21 cellular contexts compared by ENCODE assay signal in genomic region chr20:21291026-21291425, GRCh38. TPM values are rescaled to one million over a fixed set of nuclear protein-coding genes. Genes with fewer than 3 reads are reported as not detected.
DNase-seq lines count a peak whose midpoint lies in the region; ATAC-seq, FAIRE-seq and TF ChIP-seq lines count a peak whose summit lies in the region.
"Had no signal": no experiment of that assay in that cellular context is flagged by ENCODE, and none has a peak within 500 bp of the region (broad histone marks: within the 10 kb centered on the region; RNA-seq: fewer than 3 reads in every experiment).

No MANE protein-coding gene starts in this region.

- TF ChIP-seq CTCF in HepG2 (CRISPR knock-in tag; IDR thresholded peaks at IDR 0.05) (no peak), right lobe of liver (IDR thresholded peaks at IDR 0.05) (no peak), Panc1 (IDR thresholded peaks at IDR 0.05) (no peak)

- H3K4me1 ChIP-seq in HepG2 (ENCODE audit: insufficient read depth, low read length), result peaks cover 28% of the 10 kb centered on the region
- no peaks in the 10 kb centered on the region for H3K4me1 ChIP-seq in right lobe of liver
- no peaks in the 10 kb centered on the region for H3K4me1 ChIP-seq in Panc1 (ENCODE audit: control insufficient read depth, insufficient read depth, low read length)

- H4K20me1 ChIP-seq in HepG2 (ENCODE audit: insufficient read depth, low read length), result no peaks in the 10 kb centered on the region

- no peak overlapping the region for H2AFZ ChIP-seq in HepG2 (ENCODE audit: low read length)
- H2AFZ ChIP-seq: GM23338, PC-9 had no signal

- no peaks in the 10 kb centered on the region for H3K79me2 ChIP-seq in HepG2 (ENCODE audit: insufficient read depth, low read length)

- TF ChIP-seq POLR2A in HepG2 (IDR thresholded peaks at IDR 0.05; ENCODE audit: insufficient read depth in 1 of 2, low read depth in 2 of 2, low read length in 2 of 2) (no peak), right lobe of liver (IDR thresholded peaks at IDR 0.05) (no peak)

- H3K27me3 ChIP-seq in HepG2 (ENCODE audit: control insufficient read depth in 1 of 2, insufficient read depth in 2 of 2, low read length in 2 of 2) (0 out of 5 replicates have a peak, but pooled peaks cover 0 to 12% of the 10 kb centered on the region in 2 experiments), right lobe of liver (no peaks in the 10 kb centered on the region), Panc1 (ENCODE audit: control insufficient read depth, insufficient read depth, low read length) (no peaks in the 10 kb centered on the region)

- H3K36me3 ChIP-seq in HepG2 (replicated peaks in 1 of 2; ENCODE audit: control insufficient read depth in 1 of 2, insufficient read depth in 2 of 2, low read length in 2 of 2) (no peaks in the 10 kb centered on the region), right lobe of liver (no peaks in the 10 kb centered on the region), Panc1 (ENCODE audit: control insufficient read depth, insufficient read depth, low read length) (no peaks in the 10 kb centered on the region)

- CTCF ChIA-PET in HepG2 (lab: Yijun Ruan, JAX; ENCODE audit: low intra/inter-chr PET ratio, low total read pairs) (no interaction called here), Panc1 (lab: Charles Lee) (no interaction called here)

- H3K9me3 ChIP-seq in HepG2 (ENCODE audit: low read length), result 0 out of 2 replicates have a peak, but pooled peaks cover 2% of the 10 kb centered on the region
- no peaks in the 10 kb centered on the region for H3K9me3 ChIP-seq in right lobe of liver
- H3K9me3 ChIP-seq in Panc1 (ENCODE audit: control insufficient read depth, insufficient read depth, low read depth, low read length), result no peaks in the 10 kb centered on the region

- ATAC-seq in HepG2 (peak; percentile 11; the same call in 1 of the 3 replicates), right lobe of liver (no peak), Panc1 (no peak; the same call in 1 of the 2 replicates)
- ATAC-seq: GM12878, GM23338 had no signal

- FAIRE-seq in HepG2 (lab: Jason Lieb, UNC), result no peak
- FAIRE-seq: A204.1, GM12878, GM18507, GM19239 had no signal

- POLR2A ChIA-PET in HepG2 (lab: Yijun Ruan, JAX), result interaction anchor here (1.7 kb wide), 1 partner anchor 12 kb away, joined by 18 read pairs; the partner anchor contains the start of gene XRN2
- POLR2A ChIA-PET in Panc1 (lab: Charles Lee), result no interaction called here

- H3K4me3 ChIP-seq in HepG2 (replicated peaks in 1 of 3; ENCODE audit: insufficient read depth in 1 of 3, low read depth in 2 of 3, low read length in 3 of 3) (no peak overlapping the region), right lobe of liver (no peak overlapping the region), Panc1 (ENCODE audit: low read depth in 2 of 2, low read length in 2 of 2) (no peak overlapping the region)
- H3K4me3 ChIP-seq: GM12878, GM23338, PC-9 had no signal

- in situ Hi-C loops in HepG2 (cut with HindIII; ENCODE audit: extremely low pct_ligation_motif_present, low pct_unique_long_range_greater_than_20kb) (no loop called here), Panc1 (cut with HindIII; ENCODE audit: low pct_unique_long_range_greater_than_20kb, low sequenced_read_pairs) (no loop called here)

- no peak for TF ChIP-seq EP300 in HepG2 (IDR thresholded peaks at IDR 0.05; ENCODE audit: low read depth in 2 of 2, low read length in 2 of 2)
- no peak for TF ChIP-seq EP300 in HepG2 (CRISPR knock-in tag; IDR thresholded peaks at IDR 0.05; ENCODE audit: borderline replicate concordance)

- BruUV-seq in HepG2 (replicated peaks; lab: Mats Ljungman, UMichigan) (no TSS peak), Panc1 (replicated peaks; lab: Mats Ljungman, UMichigan) (no TSS peak)

- intact Hi-C loops in HepG2 (cut with micrococcal nuclease; ENCODE audit: unreplicated experiment) (no loop called here), right lobe of liver (cut with DNase I) (no loop called here), Panc1 (cut with micrococcal nuclease; ENCODE audit: unreplicated experiment) (no loop called here)

- H3K4me2 ChIP-seq in HepG2 (ENCODE audit: low read depth, low read length), result no peak overlapping the region; the same call in 1 of the 2 replicates
- H3K4me2 ChIP-seq: GM23338, PC-9 had no signal

- TF ChIP-seq RAD21 in HepG2 (CRISPR knock-in tag; IDR thresholded peaks at IDR 0.05), result no peak

- no peak overlapping the region for H3K9ac ChIP-seq in HepG2 (ENCODE audit: insufficient read depth, low read depth, low read length)

- no peak for DNase-seq in HepG2 (ENCODE audit: low spot score)
- no peak for DNase-seq in right lobe of liver
- peak; percentile 50 for DNase-seq in Panc1 (ENCODE audit: low read depth, low spot score)
- DNase-seq in fibroblast of peridontal ligament (ENCODE audit: extremely low read depth), result peak; percentile 10
- no peak for DNase-seq in activated CD4-positive, CD25-positive, alpha-beta regulatory T cell (lab: John Stamatoyannopoulos, UW)
- DNase-seq in NCI-H1436 (lab: John Stamatoyannopoulos, UW), result no peak
- DNase-seq in NCI-H187 (lab: John Stamatoyannopoulos, UW), result no peak
- DNase-seq in activated T-cell treated with anti-CD3 and anti-CD28 coated beads, Interleukin-2, amount 50 U/mL, for 48 hours, result no peak
- DNase-seq: COR-L47, DMS153, Kasumi-1, NCI-H146, NCI-H2227 treated with DMSO at 0.1 percent for 48 hours, NCI-H526, PC-9, SIG-M5 had no signal

- WGBS in HepG2 (ENCODE audit: low lambda C conversion rate), result 9% methylated on average over 2 of the region's 2 CpGs
- WGBS in right lobe of liver (ENCODE audit: insufficient coverage, low coverage, low lambda C conversion rate, missing lambda C conversion rate), result 73% methylated on average over 2 of the region's 2 CpGs

- H3K27ac ChIP-seq in HepG2 (ENCODE audit: extremely low read length, insufficient read depth, low read length) (no peak overlapping the region), right lobe of liver (no peak overlapping the region), Panc1 (ENCODE audit: low read length) (no peak overlapping the region)
- H3K27ac ChIP-seq: PC-9 had no signal

TF ChIP-seq in HepG2, 621 proteins besides CTCF, POLR2A, EP300 and RAD21:
- TF ChIP-seq SIX1 (CRISPR knock-in tag; IDR thresholded peaks at IDR 0.05; ENCODE audit: borderline replicate concordance), result no peak
- peak; percentile 49 for TF ChIP-seq CREB1 (IDR thresholded peaks at IDR 0.05)
- no peak for TF ChIP-seq CREB1 (CRISPR knock-in tag; IDR thresholded peaks at IDR 0.05)

RNA-seq across cellular contexts. Expression of gene XRN2, which starts 12.1 kb away (rescaled TPM):
- total RNA-seq in HepG2 (2016; rRNA removed; fragmentation: Illumina TruSeq; extraction: Trizol), result 171 and 256 TPM in 2 replicates
- total RNA-seq in HepG2 (2016; cell fraction: cytosol; rRNA removed; fragmentation: Illumina TruSeq; extraction: Trizol; ENCODE audit: low read depth), result 45.6 and 51.1 TPM in 2 replicates
- 169 and 245 TPM in 2 replicates for total RNA-seq in HepG2 (2016; cell fraction: insoluble cytoplasmic fraction; rRNA removed; fragmentation: Illumina TruSeq; extraction: Trizol)
- total RNA-seq in HepG2 (2016; cell fraction: membrane; rRNA removed; fragmentation: Illumina TruSeq; extraction: Trizol), result 82.9 and 105 TPM in 2 replicates
- 118 and 127 TPM in 2 replicates for total RNA-seq in HepG2 (2016; cell fraction: nucleus; rRNA removed; fragmentation: Illumina TruSeq; extraction: Trizol)
- polyA plus RNA-seq in HepG2 (2011; rRNA removed), result 72.1 and 90.3 TPM in 2 replicates
- 47.0 and 59.7 TPM in 2 replicates for polyA plus RNA-seq in HepG2 (2011; cell fraction: cytosol; rRNA removed)
- 59.5 and 68.9 TPM in 2 replicates for polyA plus RNA-seq in HepG2 (2011; cell fraction: nucleus; rRNA removed)
- polyA plus RNA-seq in HepG2 (2012), result 84.6 and 86.2 TPM in 2 replicates
- 10.5 and 11.9 TPM in 2 replicates for polyA plus RNA-seq in HepG2 (2016; cell fraction: cytosol; fragmentation: Illumina TruSeq; extraction: Trizol; ENCODE audit: low read depth)
- 147 and 153 TPM in 2 replicates for polyA plus RNA-seq in HepG2 (2016; cell fraction: insoluble cytoplasmic fraction; fragmentation: Illumina TruSeq; extraction: Trizol; ENCODE audit: low read depth)
- polyA plus RNA-seq in HepG2 (2016; cell fraction: membrane; fragmentation: Illumina TruSeq; extraction: Trizol; ENCODE audit: low read depth), result 23.2 and 29.4 TPM in 2 replicates
- 96.3 and 98.6 TPM in 2 replicates for polyA plus RNA-seq in HepG2 (2016; cell fraction: nucleus; fragmentation: Illumina TruSeq; extraction: Trizol; ENCODE audit: insufficient read depth, low read depth)
- 14.6 and 43.6 TPM in 2 replicates for polyA minus RNA-seq in HepG2 (2011; rRNA and poly(A)+ RNA removed; ENCODE audit: low replicate concordance)
- 68.8 and 71.0 TPM in 2 replicates for polyA minus RNA-seq in HepG2 (2011; cell fraction: cytosol; rRNA and poly(A)+ RNA removed)
- polyA minus RNA-seq in HepG2 (2011; cell fraction: nucleus; rRNA and poly(A)+ RNA removed), result 98.6 and 107 TPM in 2 replicates
- total RNA-seq in right lobe of liver, result 10 to 100 TPM; 18.2 to 39.5 (median 26.7) TPM
- total RNA-seq in Panc1 (2021; ENCODE audit: unreplicated experiment), result 77.7 TPM
- 50.9 TPM for polyA plus RNA-seq in Panc1 (2012; ENCODE audit: insufficient read length)

Comparison
In these comparisons a context has a peak if more than half of its experiments do, and no peak if none do; other contexts are left out.
1. DNase-seq: peak in Panc1 (single experiment) and fibroblast of peridontal ligament (single experiment); none in HepG2 (single experiment), right lobe of liver (0 of 3), activated CD4-positive, CD25-positive, alpha-beta regulatory T cell (0 of 4), NCI-H1436 (single experiment), NCI-H187 (0 of 2) and activated T-cell treated with anti-CD3 and anti-CD28 coated beads, Interleukin-2, amount 50 U/mL, for 48 hours (0 of 2).